ENCODE assay signal across 16 cellular contexts in the genomic region with DNA sequence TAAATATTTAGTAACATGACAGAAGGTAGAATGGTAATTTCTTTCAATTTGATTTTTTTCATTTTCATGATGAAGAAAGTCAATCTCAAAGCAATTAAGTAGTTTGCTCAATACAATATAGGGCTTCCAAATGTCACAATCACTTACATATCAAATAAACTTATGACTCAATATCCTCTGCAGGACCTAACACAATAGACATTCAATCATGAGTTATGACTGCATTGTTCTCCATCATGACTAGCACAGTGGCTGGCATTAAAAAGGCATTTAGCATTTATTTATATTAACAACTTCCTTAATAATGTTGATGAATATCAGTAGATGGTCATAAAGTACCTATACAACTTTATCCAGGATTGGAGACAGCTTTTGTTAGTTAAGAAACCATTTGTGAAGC.
"Had no signal": no experiment of that assay in that cellular context is flagged by ENCODE, and none has a peak within 500 bp of the region (broad histone marks: within the 10 kb centered on the region; RNA-seq: fewer than 3 reads in every experiment).

No MANE protein-coding gene starts in this region.

- H3K27me3 ChIP-seq: dorsolateral prefrontal cortex, ovary, sigmoid colon, spleen, upper lobe of left lung had no signal

- H3K27ac ChIP-seq: dorsolateral prefrontal cortex, ovary, sigmoid colon, spleen, upper lobe of left lung had no signal

- H3K4me1 Mint-ChIP-seq: activated CD4-positive, alpha-beta T cell treated with anti-CD3 and anti-CD28 coated beads, Interleukin-2, amount 10 ng/mL, durations not matched to agents 7 days and 5 days; activated naive CD8-positive, alpha-beta T cell treated with anti-CD3 and anti-CD28 coated beads, Interleukin-2, amount 10 ng/mL, durations not matched to agents 7 days and 5 days; memory B cell; naive thymus-derived CD4-positive, alpha-beta T cell; stimulated activated naive CD8-positive, alpha-beta T cell treated with anti-CD3 and anti-CD28 coated beads, Interleukin-15, amount 100 ng/mL, for 72 hours had no signal

- H3K36me3 ChIP-seq: ovary, sigmoid colon, spleen, upper lobe of left lung had no signal

- H3K27me3 Mint-ChIP-seq: activated CD4-positive, alpha-beta T cell treated with anti-CD3 and anti-CD28 coated beads, Interleukin-2, amount 10 ng/mL, durations not matched to agents 7 days and 5 days; activated naive CD8-positive, alpha-beta T cell treated with anti-CD3 and anti-CD28 coated beads, Interleukin-2, amount 10 ng/mL, durations not matched to agents 7 days and 5 days; memory B cell; naive thymus-derived CD4-positive, alpha-beta T cell; stimulated activated naive CD8-positive, alpha-beta T cell treated with anti-CD3 and anti-CD28 coated beads, Interleukin-15, amount 100 ng/mL, for 72 hours had no signal

- H3K9me3 ChIP-seq: mucosa of descending colon, ovary, upper lobe of left lung had no signal

- H3K4me1 ChIP-seq: sigmoid colon, spleen, upper lobe of left lung had no signal

- ATAC-seq: left ventricle myocardium superior; mucosa of descending colon; naive thymus-derived CD4-positive, alpha-beta T cell; stimulated activated naive CD8-positive, alpha-beta T cell treated with anti-CD3 and anti-CD28 coated beads, Interleukin-15, amount 100 ng/mL, for 72 hours had no signal

- DNase-seq: activated CD4-positive, alpha-beta T cell treated with anti-CD3 and anti-CD28 coated beads, Interleukin-2, amount 10 ng/mL, durations not matched to agents 7 days and 5 days; activated CD4-positive, CD25-positive, alpha-beta regulatory T cell; activated naive CD8-positive, alpha-beta T cell treated with anti-CD3 and anti-CD28 coated beads, Interleukin-2, amount 10 ng/mL, durations not matched to agents 7 days and 5 days; dorsolateral prefrontal cortex; hippocampal formation; left ventricle myocardium superior; mucosa of descending colon; naive thymus-derived CD4-positive, alpha-beta T cell; ovary; sigmoid colon; spleen; stimulated activated naive CD8-positive, alpha-beta T cell treated with anti-CD3 and anti-CD28 coated beads, Interleukin-15, amount 100 ng/mL, for 72 hours; upper lobe of left lung had no signal

- H3K4me3 Mint-ChIP-seq: activated CD4-positive, alpha-beta T cell treated with anti-CD3 and anti-CD28 coated beads, Interleukin-2, amount 10 ng/mL, durations not matched to agents 7 days and 5 days; activated naive CD8-positive, alpha-beta T cell treated with anti-CD3 and anti-CD28 coated beads, Interleukin-2, amount 10 ng/mL, durations not matched to agents 7 days and 5 days; activated T-helper 1 cell treated with anti-CD3 and anti-CD28 coated beads, Interleukin-12 subunit alpha, Interleukin-12 subunit beta, Interleukin-2, Interleukin-4 antibody, amounts not matched to agents 30 ng/mL and 10 ng/mL and 1 ng/mL, durations not matched to agents 14 hours and 24 hours and 36 hours; memory B cell; naive thymus-derived CD4-positive, alpha-beta T cell; stimulated activated naive CD8-positive, alpha-beta T cell treated with anti-CD3 and anti-CD28 coated beads, Interleukin-15, amount 100 ng/mL, for 72 hours; T-helper 2 cell treated with Interferon-gamma antibody and Interleukin-4, amounts not matched to agents 5 μg/mL and 100 μg/mL, for 36 hours had no signal

- H3K27ac Mint-ChIP-seq: activated CD4-positive, alpha-beta T cell treated with anti-CD3 and anti-CD28 coated beads, Interleukin-2, amount 10 ng/mL, durations not matched to agents 7 days and 5 days; activated naive CD8-positive, alpha-beta T cell treated with anti-CD3 and anti-CD28 coated beads, Interleukin-2, amount 10 ng/mL, durations not matched to agents 7 days and 5 days; activated T-helper 1 cell treated with anti-CD3 and anti-CD28 coated beads, Interleukin-12 subunit alpha, Interleukin-12 subunit beta, Interleukin-2, Interleukin-4 antibody, amounts not matched to agents 30 ng/mL and 10 ng/mL and 1 ng/mL, durations not matched to agents 14 hours and 24 hours and 36 hours; memory B cell; naive thymus-derived CD4-positive, alpha-beta T cell; stimulated activated naive CD8-positive, alpha-beta T cell treated with anti-CD3 and anti-CD28 coated beads, Interleukin-15, amount 100 ng/mL, for 72 hours; T-helper 2 cell treated with Interferon-gamma antibody and Interleukin-4, amounts not matched to agents 5 μg/mL and 100 μg/mL, for 36 hours had no signal

- H3K4me3 ChIP-seq: dorsolateral prefrontal cortex, mucosa of descending colon, ovary, sigmoid colon, spleen, upper lobe of left lung had no signal

- H3K36me3 Mint-ChIP-seq: activated naive CD8-positive, alpha-beta T cell treated with anti-CD3 and anti-CD28 coated beads, Interleukin-2, amount 10 ng/mL, durations not matched to agents 7 days and 5 days; memory B cell; naive thymus-derived CD4-positive, alpha-beta T cell had no signal
